22 cellular contexts compared by ENCODE assay signal in the genomic region with DNA sequence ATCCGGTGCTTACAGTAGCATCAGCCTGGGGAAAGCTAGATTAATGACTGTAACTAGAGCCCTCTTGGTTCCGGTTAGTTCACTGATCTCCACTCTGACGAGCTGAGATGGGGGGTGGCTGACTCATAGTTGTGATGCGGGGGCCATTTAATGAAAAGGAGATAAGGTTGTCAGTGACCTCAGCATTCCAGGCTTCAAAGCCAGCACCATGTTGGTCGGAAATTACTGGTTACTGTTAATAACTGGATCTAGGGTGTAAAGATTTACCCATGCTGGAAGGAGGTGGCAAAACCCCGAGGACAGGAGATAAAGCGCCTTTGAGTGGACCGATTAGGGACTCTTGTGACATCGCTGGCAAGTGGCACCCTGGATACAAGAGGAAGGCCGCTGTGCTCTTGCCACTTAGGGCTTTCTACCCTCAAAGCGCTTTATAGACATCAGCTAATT. TPM values are rescaled to one million over a fixed set of nuclear protein-coding genes. Genes with fewer than 3 reads are reported as not detected.
DNase-seq lines count a peak whose midpoint lies in the region; ATAC-seq, FAIRE-seq and TF ChIP-seq lines count a peak whose summit lies in the region.
"Had no signal": no experiment of that assay in that cellular context is flagged by ENCODE, and none has a peak within 500 bp of the region (broad histone marks: within the 10 kb centered on the region; RNA-seq: fewer than 3 reads in every experiment).

No MANE protein-coding gene starts in this region.

- TF ChIP-seq CTCF in body of pancreas (IDR thresholded peaks at IDR 0.05) (no peak), endothelial cell (IDR thresholded peaks at IDR 0.05; ENCODE audit: unreplicated experiment) (no peak)

- H3K27me3 Mint-ChIP-seq in endothelial cell (ENCODE audit: unreplicated experiment), result peaks cover 8% of the 10 kb centered on the region

- H3K4me3 ChIP-seq in body of pancreas (no peak overlapping the region), small intestine (ENCODE audit: low read depth in 1 of 2, low read length in 2 of 2) (no peak overlapping the region)
- H3K4me3 ChIP-seq: heart right ventricle, right lobe of liver, SJSA1 had no signal

- peaks cover 77% of the 10 kb centered on the region for H3K4me1 Mint-ChIP-seq in endothelial cell (ENCODE audit: unreplicated experiment)
- H3K4me1 Mint-ChIP-seq: activated CD4-positive, alpha-beta T cell treated with anti-CD3 and anti-CD28 coated beads, Interleukin-2, amount 10 ng/mL, durations not matched to agents 24 days and 14 days had no signal

- no peak for TF ChIP-seq POLR2A in body of pancreas (IDR thresholded peaks at IDR 0.05)

- WGBS in body of pancreas, 2 donors, result 75 to 80% methylated on average over 11 of the region's 11 CpGs
- WGBS in small intestine, 3 donors, result 89 to 92% (median 91%) methylated on average over 11 of the region's 11 CpGs

- no peak overlapping the region for H3K4me3 Mint-ChIP-seq in endothelial cell (ENCODE audit: unreplicated experiment)
- H3K4me3 Mint-ChIP-seq: activated CD4-positive, alpha-beta T cell treated with anti-CD3 and anti-CD28 coated beads, Interleukin-2, amount 10 ng/mL, durations not matched to agents 24 days and 14 days; activated naive CD4-positive, alpha-beta T cell treated with anti-CD3 and anti-CD28 coated beads for 36 hours; brain; dendritic cell treated with granulocyte-macrophage colony-stimulating factor and Interleukin-4, amounts not matched to agents 40 ng/mL and 50 ng/mL, for 4 days; IgD-negative memory B cell; neural crest cell had no signal

- H3K36me3 ChIP-seq in body of pancreas (replicated peaks in 1 of 2; ENCODE audit: insufficient read depth in 1 of 2, low read depth in 2 of 2) (no peaks in the 10 kb centered on the region), small intestine (ENCODE audit: control insufficient read depth in 2 of 2, insufficient read depth in 2 of 2, low read length in 2 of 2) (no peaks in the 10 kb centered on the region)
- H3K36me3 ChIP-seq: heart right ventricle, right lobe of liver, SJSA1 had no signal

- ATAC-seq in body of pancreas, result peak; percentile 90
- no peak for ATAC-seq in GM19324 (IDR thresholded peaks at IDR 0.05; ENCODE audit: low FRiP score, unreplicated experiment)
- no peak for ATAC-seq in GM19467 (IDR thresholded peaks at IDR 0.05; ENCODE audit: unreplicated experiment)
- ATAC-seq: heart right ventricle had no signal

- H3K36me3 Mint-ChIP-seq in endothelial cell (ENCODE audit: low read depth, unreplicated experiment), result no peaks in the 10 kb centered on the region
- H3K36me3 Mint-ChIP-seq: brain had no signal

- DNase-seq in H4 (ENCODE audit: low spot score) (peak; percentile 62), NCI-H510A (lab: John Stamatoyannopoulos, UW) (peak; percentile 58), body of pancreas (peak in 3 of 4 donors; percentile 42 to 60 (median 58)), posterior vena cava (ENCODE audit: low spot score) (peak; percentile 32), endothelial cell (ENCODE audit: low spot score) (no peak), small intestine (no peak)
- DNase-seq: activated CD4-positive, alpha-beta T cell treated with anti-CD3 and anti-CD28 coated beads, Interleukin-2, amount 10 ng/mL, durations not matched to agents 24 days and 14 days; activated naive CD4-positive, alpha-beta T cell treated with anti-CD3 and anti-CD28 coated beads for 36 hours; activated T-cell treated with anti-CD3 and anti-CD28 coated beads for 4 hours; heart right ventricle; NCI-H446 treated with DMSO at 0.1 percent for 48 hours; right lobe of liver; T-helper 9 cell had no signal

- no peak for FAIRE-seq in small intestine (lab: Jason Lieb, UNC)
- FAIRE-seq: kidney had no signal

- no peak overlapping the region for H3K27ac Mint-ChIP-seq in endothelial cell (ENCODE audit: unreplicated experiment)
- H3K27ac Mint-ChIP-seq: activated CD4-positive, alpha-beta T cell treated with anti-CD3 and anti-CD28 coated beads, Interleukin-2, amount 10 ng/mL, durations not matched to agents 24 days and 14 days; activated naive CD4-positive, alpha-beta T cell treated with anti-CD3 and anti-CD28 coated beads for 36 hours; brain; dendritic cell treated with granulocyte-macrophage colony-stimulating factor and Interleukin-4, amounts not matched to agents 40 ng/mL and 50 ng/mL, for 4 days; IgD-negative memory B cell had no signal

- H3K27ac ChIP-seq in body of pancreas (peak overlapping the region in 3 of 4 donors; percentile 56 to 69 (median 62)), small intestine (ENCODE audit: low read depth in 1 of 2, low read length in 1 of 2) (no peak overlapping the region)
- H3K27ac ChIP-seq: heart right ventricle, right lobe of liver, SJSA1 had no signal

- H3K9me3 ChIP-seq in body of pancreas, result no peaks in the 10 kb centered on the region
- no peaks in the 10 kb centered on the region for H3K9me3 ChIP-seq in small intestine (ENCODE audit: control insufficient read depth, low read depth)
- H3K9me3 ChIP-seq: Caco-2, heart right ventricle, right lobe of liver, SJSA1 had no signal

- intact Hi-C loops in body of pancreas (cut with DNase I), result loop anchor here (10.0 kb wide), 1 partner anchor 144 kb away; no protein-coding TSS in a partner anchor
- intact Hi-C loops in posterior vena cava (cut with DNase I), result no loop called here

- H3K27me3 ChIP-seq in body of pancreas (no peaks in the 10 kb centered on the region), small intestine (ENCODE audit: control insufficient read depth in 2 of 2, insufficient read depth in 2 of 2, low read length in 2 of 2) (peaks cover 0 to 18% of the 10 kb centered on the region in 2 donors)
- H3K27me3 ChIP-seq: SJSA1 had no signal

- no peaks in the 10 kb centered on the region for H3K9me3 Mint-ChIP-seq in endothelial cell (ENCODE audit: unreplicated experiment)
- H3K9me3 Mint-ChIP-seq: activated CD4-positive, alpha-beta T cell treated with anti-CD3 and anti-CD28 coated beads, Interleukin-2, amount 10 ng/mL, durations not matched to agents 24 days and 14 days; activated naive CD4-positive, alpha-beta T cell treated with anti-CD3 and anti-CD28 coated beads for 36 hours; dendritic cell treated with granulocyte-macrophage colony-stimulating factor and Interleukin-4, amounts not matched to agents 40 ng/mL and 50 ng/mL, for 4 days; IgD-negative memory B cell; neural crest cell had no signal

- H3K4me1 ChIP-seq in body of pancreas (no peaks in the 10 kb centered on the region), small intestine (ENCODE audit: control insufficient read depth in 2 of 2, insufficient read depth in 1 of 2, low read depth in 1 of 2, low read length in 1 of 2) (no peaks in the 10 kb centered on the region)
- H3K4me1 ChIP-seq: right lobe of liver had no signal

RNA-seq across cellular contexts. Expression of a gene that starts 21.1 kb away (rescaled TPM):
- total RNA-seq in H4 (2014; rRNA removed; shearing (Covaris generic)), result 4.8 and 4.9 TPM in 2 replicates
- 1 to 10 TPM; 2.0 to 3.6 TPM for total RNA-seq in body of pancreas
- total RNA-seq in posterior vena cava, result 10 to 100 TPM; 27.6 to 33.5 TPM
- 112 TPM for total RNA-seq in endothelial cell (ENCODE audit: unreplicated experiment)
- 1 to 10 TPM in 1 of 3 donors, under 1 TPM in 1, not detected in 1; 0.27 to 3.1 TPM for polyA plus RNA-seq in small intestine
- total RNA-seq: activated naive CD4-positive, alpha-beta T cell treated with anti-CD3 and anti-CD28 coated beads for 36 hours had no signal
- polyA plus RNA-seq: IgD-negative memory B cell had no signal

Comparison
In these comparisons a context has a peak if more than half of its experiments do, and no peak if none do; other contexts are left out.
1. DNase-seq: peak in H4 (single experiment), NCI-H510A (single experiment), body of pancreas (3 of 4) and posterior vena cava (single experiment); none in endothelial cell (single experiment) and small intestine (single experiment).
2. H3K27ac ChIP-seq: peak in body of pancreas (3 of 4); none in small intestine (0 of 2).